ENCODE assay signal across 13 cellular contexts in the genomic region with DNA sequence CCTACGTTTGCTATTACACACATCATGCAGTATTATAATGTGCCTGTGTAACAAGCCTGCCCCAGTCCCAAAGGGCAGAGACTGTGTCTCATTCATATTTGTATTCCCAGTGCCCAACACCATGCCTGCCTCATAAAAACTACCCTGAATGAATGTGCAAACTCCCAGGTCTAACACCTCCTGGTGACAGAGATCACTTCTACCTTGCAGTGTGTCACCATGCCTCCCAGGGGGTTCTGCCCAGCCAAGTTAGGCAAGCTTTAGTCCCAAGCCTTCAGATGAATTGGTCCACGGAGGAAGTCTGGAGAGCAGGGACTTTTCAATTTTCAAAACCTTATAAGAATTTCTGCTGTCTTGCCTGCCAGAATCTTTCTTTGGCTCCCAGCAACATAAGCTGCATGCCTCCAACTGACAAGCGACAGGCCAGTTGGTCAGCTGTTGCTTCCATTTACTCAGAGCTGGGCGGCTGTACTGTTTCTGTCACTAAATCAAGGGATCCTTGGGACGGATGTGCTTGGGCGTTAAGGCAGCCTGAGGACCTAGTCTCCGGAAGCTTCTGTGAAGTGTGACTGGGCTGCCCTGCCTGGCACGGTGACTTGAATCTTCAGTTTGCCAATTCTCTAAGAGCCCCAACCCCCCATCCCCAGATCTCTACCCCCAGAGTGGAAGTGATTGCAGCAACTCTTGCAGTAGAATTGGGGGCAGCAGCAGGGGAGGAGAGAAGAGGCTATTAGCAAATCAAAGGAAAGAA. TPM values are rescaled to one million over a fixed set of nuclear protein-coding genes. Genes with fewer than 3 reads are reported as not detected.
DNase-seq lines count a peak whose midpoint lies in the region; ATAC-seq and TF ChIP-seq lines count a peak whose summit lies in the region.
"Had no signal": no experiment of that assay in that cellular context is flagged by ENCODE, and none has a peak within 500 bp of the region (broad histone marks: within the 10 kb centered on the region; RNA-seq: fewer than 3 reads in every experiment).

No MANE protein-coding gene starts in this region.

- intact Hi-C loops in activated CD8-positive, alpha-beta T cell treated with anti-CD3 and anti-CD28 coated beads for 36 hours (cut with micrococcal nuclease), result no loop called here
- intact Hi-C loops in testis (cut with DNase I; ENCODE audit: low total_unique reads), result no loop called here

- no peak overlapping the region for H4K5ac ChIP-seq in mesendoderm (ENCODE audit: low read length)

- H3K27ac ChIP-seq in endodermal cell (ENCODE audit: low read depth, low read length), result no peak overlapping the region
- no peak overlapping the region for H3K27ac ChIP-seq in mesendoderm (ENCODE audit: low read depth, low read length)
- no peak overlapping the region for H3K27ac ChIP-seq in testis
- H3K27ac ChIP-seq: A549, GM23248 had no signal

- H3K4ac ChIP-seq in mesendoderm (ENCODE audit: low read depth, low read length), result no peak overlapping the region

- no peaks in the 10 kb centered on the region for H3K9me3 Mint-ChIP-seq in activated CD8-positive, alpha-beta T cell treated with anti-CD3 and anti-CD28 coated beads for 36 hours
- H3K9me3 Mint-ChIP-seq in activated CD8-positive, alpha-beta T cell treated with anti-CD3 and anti-CD28 coated beads, Interleukin-2, amount 10 ng/mL, durations not matched to agents 7 days and 5 days (ENCODE audit: insufficient read depth), result no peaks in the 10 kb centered on the region
- H3K9me3 Mint-ChIP-seq in endodermal cell, result no peaks in the 10 kb centered on the region
- H3K9me3 Mint-ChIP-seq: stimulated activated naive CD8-positive, alpha-beta T cell treated with anti-CD3 and anti-CD28 coated beads, Interleukin-15, Interleukin-2, amounts not matched to agents 100 ng/mL and 50 ng/mL, for 24 hours had no signal

- H3K27ac Mint-ChIP-seq in activated CD8-positive, alpha-beta T cell treated with anti-CD3 and anti-CD28 coated beads for 36 hours, result no peak overlapping the region
- no peak overlapping the region for H3K27ac Mint-ChIP-seq in activated CD8-positive, alpha-beta T cell treated with anti-CD3 and anti-CD28 coated beads, Interleukin-2, amount 10 ng/mL, durations not matched to agents 7 days and 5 days
- H3K27ac Mint-ChIP-seq in endodermal cell, result peak overlapping the region; percentile 42
- H3K27ac Mint-ChIP-seq: stimulated activated naive CD8-positive, alpha-beta T cell treated with anti-CD3 and anti-CD28 coated beads, Interleukin-15, Interleukin-2, amounts not matched to agents 100 ng/mL and 50 ng/mL, for 24 hours had no signal

- H3K4me2 ChIP-seq in mesendoderm (ENCODE audit: low read length), result no peak overlapping the region

- H3K9me3 ChIP-seq in endodermal cell (ENCODE audit: control insufficient read depth, low read length) (no peaks in the 10 kb centered on the region), testis (no peaks in the 10 kb centered on the region)
- H3K9me3 ChIP-seq: A549 had no signal

- H3K23ac ChIP-seq in mesendoderm (ENCODE audit: low read length), result no peak overlapping the region

- H3K4me3 Mint-ChIP-seq in activated CD8-positive, alpha-beta T cell treated with anti-CD3 and anti-CD28 coated beads for 36 hours, result no peak overlapping the region
- no peak overlapping the region for H3K4me3 Mint-ChIP-seq in activated CD8-positive, alpha-beta T cell treated with anti-CD3 and anti-CD28 coated beads, Interleukin-2, amount 10 ng/mL, durations not matched to agents 7 days and 5 days
- H3K4me3 Mint-ChIP-seq in endodermal cell, result no peak overlapping the region
- H3K4me3 Mint-ChIP-seq: stimulated activated naive CD8-positive, alpha-beta T cell treated with anti-CD3 and anti-CD28 coated beads, Interleukin-15, Interleukin-2, amounts not matched to agents 100 ng/mL and 50 ng/mL, for 24 hours had no signal

- TF ChIP-seq CTCF in activated CD8-positive, alpha-beta T cell treated with anti-CD3 and anti-CD28 coated beads for 36 hours (IDR thresholded peaks at IDR 0.05), result no peak
- TF ChIP-seq CTCF in endodermal cell (conservative IDR thresholded peaks at IDR 0.05) (no peak), testis (IDR thresholded peaks at IDR 0.05) (no peak), GM10266 (IDR thresholded peaks at IDR 0.05; ENCODE audit: control insufficient read depth, insufficient read depth, low read depth, missing control alignments) (no peak)

- no peaks in the 10 kb centered on the region for H3K79me2 ChIP-seq in mesendoderm (ENCODE audit: control insufficient read depth, insufficient read depth, low read length)

- H3K36me3 ChIP-seq in endodermal cell (ENCODE audit: control insufficient read depth, insufficient read depth, low read length) (no peaks in the 10 kb centered on the region), mesendoderm (ENCODE audit: control insufficient read depth, insufficient read depth, low read length) (no peaks in the 10 kb centered on the region), testis (ENCODE audit: low read depth, missing control alignments) (no peaks in the 10 kb centered on the region)

- CTCF ChIA-PET in activated CD8-positive, alpha-beta T cell treated with anti-CD3 and anti-CD28 coated beads for 36 hours (lab: Charles Lee), result no interaction called here
- CTCF ChIA-PET in activated CD8-positive, alpha-beta T cell treated with anti-CD3 and anti-CD28 coated beads, Interleukin-2, amount 10 ng/mL, durations not matched to agents 7 days and 5 days (lab: Charles Lee), result no interaction called here

- POLR2A ChIA-PET in activated CD8-positive, alpha-beta T cell treated with anti-CD3 and anti-CD28 coated beads for 36 hours (lab: Charles Lee), result no interaction called here
- POLR2A ChIA-PET in activated CD8-positive, alpha-beta T cell treated with anti-CD3 and anti-CD28 coated beads, Interleukin-2, amount 10 ng/mL, durations not matched to agents 7 days and 5 days (lab: Charles Lee), result no interaction called here

- H3K18ac ChIP-seq in mesendoderm (ENCODE audit: low read length), result no peak overlapping the region

- 7 to 15% methylated on average over 2 to 8 of the region's 8 CpGs for WGBS in endodermal cell (ENCODE audit: insufficient coverage in 1 of 2, insufficient read length in 1 of 2), 2 experiments
- WGBS in mesendoderm (ENCODE audit: extremely low coverage, insufficient coverage, low lambda C conversion rate), result no CpG with 5 or more reads among the region's 8 CpGs
- 21 to 26% methylated on average over 8 of the region's 8 CpGs for WGBS in testis, 2 donors

- TF ChIP-seq POLR2A in testis (IDR thresholded peaks at IDR 0.05), result no peak

- H3K79me1 ChIP-seq in mesendoderm (ENCODE audit: low read length), result no peaks in the 10 kb centered on the region

- no peaks in the 10 kb centered on the region for H3K36me3 Mint-ChIP-seq in activated CD8-positive, alpha-beta T cell treated with anti-CD3 and anti-CD28 coated beads for 36 hours (ENCODE audit: low read depth)
- H3K36me3 Mint-ChIP-seq in activated CD8-positive, alpha-beta T cell treated with anti-CD3 and anti-CD28 coated beads, Interleukin-2, amount 10 ng/mL, durations not matched to agents 7 days and 5 days (ENCODE audit: low read depth), result no peaks in the 10 kb centered on the region
- no peaks in the 10 kb centered on the region for H3K36me3 Mint-ChIP-seq in endodermal cell (ENCODE audit: low read depth)

- no peak overlapping the region for H2BK15ac ChIP-seq in mesendoderm (replicated peaks; ENCODE audit: low read depth)

- H4K8ac ChIP-seq in mesendoderm (ENCODE audit: low read depth, low read length), result no peak overlapping the region

- DNase-seq in activated CD8-positive, alpha-beta T cell treated with anti-CD3 and anti-CD28 coated beads for 36 hours, result peak; percentile 19
- DNase-seq in activated CD8-positive, alpha-beta T cell treated with anti-CD3 and anti-CD28 coated beads, Interleukin-2, amount 10 ng/mL, durations not matched to agents 7 days and 5 days, result no peak
- DNase-seq in endodermal cell (peak; percentile 77), mesendoderm (peak; percentile 53), testis (peak; percentile 16), GM10266 (ENCODE audit: extremely low spot score) (no peak), foreskin melanocyte (no peak)
- DNase-seq: GM23248, NCI-H510A had no signal

- H2BK120ac ChIP-seq in mesendoderm (ENCODE audit: low read depth, low read length), result no peak overlapping the region

- H3K4me3 ChIP-seq in endodermal cell (ENCODE audit: low read length), result peak overlapping the region; percentile 85
- H3K4me3 ChIP-seq in mesendoderm (ENCODE audit: low read length), result no peak overlapping the region
- no peak overlapping the region for H3K4me3 ChIP-seq in testis
- H3K4me3 ChIP-seq: A549, GM23248 had no signal

- no peak overlapping the region for H3K56ac ChIP-seq in mesendoderm (ENCODE audit: low read length)

- H2AK5ac ChIP-seq in mesendoderm (ENCODE audit: low read length), result no peak overlapping the region

- H3K4me1 Mint-ChIP-seq in activated CD8-positive, alpha-beta T cell treated with anti-CD3 and anti-CD28 coated beads for 36 hours (ENCODE audit: low read depth), result no peaks in the 10 kb centered on the region
- no peaks in the 10 kb centered on the region for H3K4me1 Mint-ChIP-seq in activated CD8-positive, alpha-beta T cell treated with anti-CD3 and anti-CD28 coated beads, Interleukin-2, amount 10 ng/mL, durations not matched to agents 7 days and 5 days (ENCODE audit: low read depth)
- H3K4me1 Mint-ChIP-seq in endodermal cell, result peaks cover 25% of the 10 kb centered on the region

- peaks cover 28% of the 10 kb centered on the region for H3K4me1 ChIP-seq in endodermal cell (ENCODE audit: control insufficient read depth, insufficient read depth, low read length)
- H3K4me1 ChIP-seq in mesendoderm (ENCODE audit: control insufficient read depth, low read depth, low read length), result peaks cover 18% of the 10 kb centered on the region
- peaks cover 12% of the 10 kb centered on the region for H3K4me1 ChIP-seq in testis
- H3K4me1 ChIP-seq: A549 had no signal

- H3K27me3 ChIP-seq in endodermal cell (ENCODE audit: control insufficient read depth, insufficient read depth, low read length, poor library complexity, severe bottlenecking) (no peaks in the 10 kb centered on the region), mesendoderm (ENCODE audit: insufficient read depth, low read length, poor library complexity) (peaks cover 9% of the 10 kb centered on the region), testis (no peaks in the 10 kb centered on the region)

- H2BK5ac ChIP-seq in mesendoderm (ENCODE audit: low read length), result no peak overlapping the region

- H3K9ac ChIP-seq in endodermal cell (ENCODE audit: extremely low read depth, low read length, poor library complexity, severe bottlenecking) (no peak overlapping the region), mesendoderm (ENCODE audit: low read length) (no peak overlapping the region)
- H3K9ac ChIP-seq: GM23248 had no signal

- ATAC-seq in activated CD8-positive, alpha-beta T cell treated with anti-CD3 and anti-CD28 coated beads for 36 hours, result peak; percentile 47
- ATAC-seq in activated CD8-positive, alpha-beta T cell treated with anti-CD3 and anti-CD28 coated beads, Interleukin-2, amount 10 ng/mL, durations not matched to agents 7 days and 5 days, result no peak
- no peak for ATAC-seq in GM18517 (IDR thresholded peaks at IDR 0.05; ENCODE audit: unreplicated experiment)

- peaks cover 35% of the 10 kb centered on the region for H3K27me3 Mint-ChIP-seq in activated CD8-positive, alpha-beta T cell treated with anti-CD3 and anti-CD28 coated beads for 36 hours
- peaks cover 20% of the 10 kb centered on the region for H3K27me3 Mint-ChIP-seq in activated CD8-positive, alpha-beta T cell treated with anti-CD3 and anti-CD28 coated beads, Interleukin-2, amount 10 ng/mL, durations not matched to agents 7 days and 5 days (ENCODE audit: low read depth)
- H3K27me3 Mint-ChIP-seq in endodermal cell (ENCODE audit: insufficient read depth), result peaks cover 51% of the 10 kb centered on the region

RNA-seq across cellular contexts. Expression of gene RXRG, which starts 1.2 kb away (rescaled TPM):
- total RNA-seq in activated CD8-positive, alpha-beta T cell treated with anti-CD3 and anti-CD28 coated beads for 36 hours, result not detected
- total RNA-seq in activated CD8-positive, alpha-beta T cell treated with anti-CD3 and anti-CD28 coated beads, Interleukin-2, amount 10 ng/mL, durations not matched to agents 7 days and 5 days, result not detected
- total RNA-seq in endodermal cell (1 to 10 TPM; 2.5 to 9.8 TPM), testis (1 to 10 TPM in 1 of 2 donors, under 1 TPM in 1; 0.24 to 1.1 TPM)
- polyA plus RNA-seq in endodermal cell (2013, experiment 1 of 2), result 4.1 TPM
- polyA plus RNA-seq in endodermal cell (2013, experiment 2 of 2), result 6.4 TPM
- polyA plus RNA-seq in mesendoderm (2013, experiment 1 of 2), result 0.32 TPM
- polyA plus RNA-seq in mesendoderm (2013, experiment 2 of 2), result 0.35 TPM
- polyA plus RNA-seq in testis (ENCODE audit: insufficient read depth, low read depth, low replicate concordance), result 4.0 TPM
- total RNA-seq: GM23248, mononuclear cell had no signal
- polyA plus RNA-seq: A549, GM23248 had no signal

Comparison
In these comparisons a context has a peak if more than half of its experiments do, and no peak if none do; other contexts are left out.
1. DNase-seq: peak in activated CD8-positive, alpha-beta T cell treated with anti-CD3 and anti-CD28 coated beads for 36 hours (single experiment), endodermal cell (single experiment), mesendoderm (single experiment) and testis (single experiment); none in activated CD8-positive, alpha-beta T cell treated with anti-CD3 and anti-CD28 coated beads, Interleukin-2, amount 10 ng/mL, durations not matched to agents 7 days and 5 days (single experiment), GM10266 (single experiment) and foreskin melanocyte (single experiment).